20 cellular contexts compared by ENCODE assay signal in the genomic region with DNA sequence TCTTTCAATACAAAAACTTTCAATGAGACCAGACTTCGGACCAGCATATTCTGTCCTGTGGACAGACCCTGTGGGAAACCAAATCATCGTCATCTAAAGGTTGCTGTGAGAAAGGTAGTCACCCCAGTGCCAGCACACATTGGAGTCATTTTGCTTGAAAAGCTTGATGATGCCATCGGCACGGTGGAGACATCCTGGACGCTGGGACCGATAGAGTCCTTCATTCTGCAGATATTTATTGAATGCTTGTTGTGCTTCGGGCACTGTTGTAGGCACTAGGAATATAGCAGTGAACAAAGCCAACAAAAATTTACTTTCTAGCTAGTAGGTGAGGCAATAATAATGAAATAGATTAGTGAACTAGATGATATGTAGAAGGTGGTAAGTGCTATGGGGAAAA. TPM values are rescaled to one million over a fixed set of nuclear protein-coding genes. Genes with fewer than 3 reads are reported as not detected.
A peak's percentile ranks its signal among the peaks of the same experiment; 100 is the strongest.
DNase-seq lines count a peak whose midpoint lies in the region; TF ChIP-seq lines count a peak whose summit lies in the region.
"Had no signal": no experiment of that assay in that cellular context is flagged by ENCODE, and none has a peak within 500 bp of the region (broad histone marks: within the 10 kb centered on the region; RNA-seq: fewer than 3 reads in every experiment).

No MANE protein-coding gene starts in this region.

- no peak overlapping the region for H3K4me3 Mint-ChIP-seq in endothelial cell (ENCODE audit: unreplicated experiment)
- H3K4me3 Mint-ChIP-seq in endodermal cell, result no peak overlapping the region
- H3K4me3 Mint-ChIP-seq: B cell; CD4-positive, alpha-beta T cell; CD8-positive, alpha-beta T cell had no signal

- H2BK120ac ChIP-seq in trophoblast cell (ENCODE audit: insufficient read depth, low read length, poor library complexity), result no peak overlapping the region

- no peak overlapping the region for H3K9ac ChIP-seq in Karpas-422 (ENCODE audit: low read length)
- no peak overlapping the region for H3K9ac ChIP-seq in trophoblast cell (ENCODE audit: low read length)
- H3K9ac ChIP-seq in MM.1S (ENCODE audit: low read length), result no peak overlapping the region
- no peak overlapping the region for H3K9ac ChIP-seq in endodermal cell (ENCODE audit: extremely low read depth, low read length, poor library complexity, severe bottlenecking)
- H3K9ac ChIP-seq: BLaER1 treated with 17β-estradiol and CSF1 and Interleukin-3, amounts not matched to agents 10 nM and 100 nM had no signal

- H3K9me3 Mint-ChIP-seq in endothelial cell (ENCODE audit: unreplicated experiment), result no peaks in the 10 kb centered on the region
- H3K9me3 Mint-ChIP-seq in endodermal cell, result no peaks in the 10 kb centered on the region
- H3K9me3 Mint-ChIP-seq: CD4-positive, alpha-beta T cell; CD8-positive, alpha-beta T cell had no signal

- no peak overlapping the region for H2BK5ac ChIP-seq in trophoblast cell (ENCODE audit: low read depth, low read length, poor library complexity)

- no peak overlapping the region for H3K18ac ChIP-seq in trophoblast cell (ENCODE audit: low read length)

- H4K20me1 ChIP-seq in Karpas-422 (ENCODE audit: insufficient read depth, low read depth, low read length) (no peaks in the 10 kb centered on the region), MM.1S (ENCODE audit: insufficient read depth, low read length) (no peaks in the 10 kb centered on the region)

- TF ChIP-seq CTCF in esophagus muscularis mucosa (IDR thresholded peaks at IDR 0.05), result no peak
- no peak for TF ChIP-seq CTCF in MM.1S (IDR thresholded peaks at IDR 0.05; ENCODE audit: low read length)
- no peak for TF ChIP-seq CTCF in endothelial cell (IDR thresholded peaks at IDR 0.05; ENCODE audit: unreplicated experiment)
- TF ChIP-seq CTCF in endodermal cell (conservative IDR thresholded peaks at IDR 0.05), result no peak

- no peak overlapping the region for H2AK5ac ChIP-seq in trophoblast cell (ENCODE audit: low read length)

- H3K79me2 ChIP-seq in Karpas-422 (ENCODE audit: low read length) (no peaks in the 10 kb centered on the region), trophoblast cell (ENCODE audit: control insufficient read depth, insufficient read depth, low read length, poor library complexity) (no peaks in the 10 kb centered on the region), MM.1S (ENCODE audit: low read length) (no peaks in the 10 kb centered on the region)

- H3K36me3 ChIP-seq in Karpas-422 (ENCODE audit: insufficient read depth, low read length), result no peaks in the 10 kb centered on the region
- peaks cover 0 to 6% (median 0%) of the 10 kb centered on the region in 4 donors for H3K36me3 ChIP-seq in esophagus muscularis mucosa
- peaks cover 0 to 3% of the 10 kb centered on the region in 2 experiments for H3K36me3 ChIP-seq in trophoblast cell (ENCODE audit: control insufficient read depth in 1 of 2, insufficient read depth in 2 of 2, low read length in 2 of 2)
- no peaks in the 10 kb centered on the region for H3K36me3 ChIP-seq in MM.1S (replicated peaks; ENCODE audit: insufficient read depth, low read length)
- peaks cover 12% of the 10 kb centered on the region for H3K36me3 ChIP-seq in endodermal cell (ENCODE audit: control insufficient read depth, insufficient read depth, low read length)

- H3K27ac Mint-ChIP-seq in endothelial cell (ENCODE audit: unreplicated experiment) (no peak overlapping the region), endodermal cell (no peak overlapping the region)
- H3K27ac Mint-ChIP-seq: B cell; CD4-positive, alpha-beta T cell; CD8-positive, alpha-beta T cell had no signal

- H4K8ac ChIP-seq in trophoblast cell (ENCODE audit: low read depth, low read length), result no peak overlapping the region

- H4K91ac ChIP-seq in trophoblast cell (ENCODE audit: low read depth, low read length), result no peak overlapping the region

- no peaks in the 10 kb centered on the region for H3K9me3 ChIP-seq in Karpas-422 (ENCODE audit: low read length)
- no peaks in the 10 kb centered on the region for H3K9me3 ChIP-seq in esophagus muscularis mucosa
- H3K9me3 ChIP-seq in trophoblast cell (ENCODE audit: insufficient read depth, low read depth, low read length), result no peaks in the 10 kb centered on the region
- no peaks in the 10 kb centered on the region for H3K9me3 ChIP-seq in MM.1S (replicated peaks; ENCODE audit: insufficient read depth, low read length)
- no peaks in the 10 kb centered on the region for H3K9me3 ChIP-seq in endodermal cell (ENCODE audit: control insufficient read depth, low read length)
- H3K9me3 ChIP-seq: A549; BLaER1 treated with 17β-estradiol and CSF1 and Interleukin-3, amounts not matched to agents 10 nM and 100 nM; Caco-2 had no signal

- no peak for TF ChIP-seq EP300 in esophagus muscularis mucosa (IDR thresholded peaks at IDR 0.05)

- intact Hi-C loops in esophagus muscularis mucosa (cut with DNase I), result no loop called here

- no peaks in the 10 kb centered on the region for H3K79me1 ChIP-seq in trophoblast cell (ENCODE audit: low read length)

- H3K27me3 ChIP-seq in Karpas-422 (ENCODE audit: low read length), result 0 out of 2 replicates have a peak, but pooled peaks cover 3% of the 10 kb centered on the region
- no peaks in the 10 kb centered on the region for H3K27me3 ChIP-seq in esophagus muscularis mucosa
- no peaks in the 10 kb centered on the region for H3K27me3 ChIP-seq in trophoblast cell (ENCODE audit: insufficient read depth, low read length)
- H3K27me3 ChIP-seq in MM.1S (replicated peaks; ENCODE audit: insufficient read depth, low read length), result no peaks in the 10 kb centered on the region
- no peaks in the 10 kb centered on the region for H3K27me3 ChIP-seq in endodermal cell (ENCODE audit: control insufficient read depth, insufficient read depth, low read length, poor library complexity, severe bottlenecking)
- H3K27me3 ChIP-seq: BLaER1 treated with 17β-estradiol and CSF1 and Interleukin-3, amounts not matched to agents 10 nM and 100 nM had no signal

- H3K4me3 ChIP-seq in Karpas-422 (ENCODE audit: low read length) (no peak overlapping the region), esophagus muscularis mucosa (no peak overlapping the region), trophoblast cell (ENCODE audit: low read depth, low read length) (no peak overlapping the region), MM.1S (ENCODE audit: low read length) (no peak overlapping the region), endodermal cell (ENCODE audit: low read length) (no peak overlapping the region)
- H3K4me3 ChIP-seq: A549; BLaER1 treated with 17β-estradiol and CSF1 and Interleukin-3, amounts not matched to agents 10 nM and 100 nM had no signal

- H2AFZ ChIP-seq in Karpas-422 (ENCODE audit: low read length) (no peak overlapping the region), trophoblast cell (ENCODE audit: insufficient read depth, low read length, poor library complexity) (no peak overlapping the region), MM.1S (ENCODE audit: low read length) (no peak overlapping the region)

- H3K4me1 Mint-ChIP-seq in endothelial cell (ENCODE audit: unreplicated experiment) (no peaks in the 10 kb centered on the region), endodermal cell (no peaks in the 10 kb centered on the region)

- H3K4me2 ChIP-seq in Karpas-422 (ENCODE audit: low read depth, low read length, poor library complexity, severe bottlenecking) (no peak overlapping the region), trophoblast cell (ENCODE audit: low read length) (no peak overlapping the region), MM.1S (ENCODE audit: low read depth, low read length) (no peak overlapping the region)
- H3K4me2 ChIP-seq: A549; BLaER1 treated with 17β-estradiol and CSF1 and Interleukin-3, amounts not matched to agents 10 nM and 100 nM had no signal

- H3K27ac ChIP-seq in Karpas-422 (ENCODE audit: low read length), result no peak overlapping the region
- H3K27ac ChIP-seq in cingulate gyrus (ENCODE audit: low read depth, low read length), result peak overlapping the region; percentile 56
- H3K27ac ChIP-seq in esophagus muscularis mucosa (replicated peaks in 1 of 4), result no peak overlapping the region
- no peak overlapping the region for H3K27ac ChIP-seq in trophoblast cell (ENCODE audit: low read depth, low read length)
- H3K27ac ChIP-seq in MM.1S (ENCODE audit: low read length), result no peak overlapping the region
- H3K27ac ChIP-seq in endodermal cell (ENCODE audit: low read depth, low read length), result no peak overlapping the region
- H3K27ac ChIP-seq: 22Rv1; A549; BLaER1 treated with 17β-estradiol and CSF1 and Interleukin-3, amounts not matched to agents 10 nM and 100 nM; C4-2B had no signal

- no peaks in the 10 kb centered on the region for H3F3A ChIP-seq in MM.1S (ENCODE audit: insufficient read depth, low read length)

- H3K9me2 ChIP-seq in Karpas-422 (replicated peaks; ENCODE audit: insufficient read depth, low read length), result no peaks in the 10 kb centered on the region
- H3K9me2 ChIP-seq in MM.1S (replicated peaks; ENCODE audit: insufficient read depth, low read length), result no peaks in the 10 kb centered on the region

- H3K27me3 Mint-ChIP-seq in endothelial cell (ENCODE audit: unreplicated experiment), result peaks cover 6% of the 10 kb centered on the region
- no peaks in the 10 kb centered on the region for H3K27me3 Mint-ChIP-seq in endodermal cell (ENCODE audit: insufficient read depth)
- H3K27me3 Mint-ChIP-seq: B cell; CD4-positive, alpha-beta T cell had no signal

- H2BK12ac ChIP-seq in trophoblast cell (ENCODE audit: low read length), result no peak overlapping the region

- no peak overlapping the region for H4K12ac ChIP-seq in trophoblast cell (ENCODE audit: low read depth, low read length)

- DNase-seq in Karpas-422 (peak; percentile 11), esophagus muscularis mucosa (ENCODE audit: extremely low spot score) (peak; percentile 21), trophoblast cell (peak; percentile 72 to 81), MM.1S (no peak), endothelial cell (ENCODE audit: low spot score) (no peak), endodermal cell (no peak), NCI-H69 (lab: John Stamatoyannopoulos, UW) (no peak)
- DNase-seq: AML-193; Caco-2; Calu3; CD4-positive, alpha-beta T cell; CD8-positive, alpha-beta T cell; DMS79 treated with DMSO at 0.1 percent for 48 hours; GF-D8 had no signal

- H3K36me3 Mint-ChIP-seq in endothelial cell (ENCODE audit: low read depth, unreplicated experiment) (no peaks in the 10 kb centered on the region), endodermal cell (ENCODE audit: low read depth) (peaks cover 5% of the 10 kb centered on the region)

- H3K4ac ChIP-seq in trophoblast cell (ENCODE audit: low read depth, low read length), result no peak overlapping the region

- TF ChIP-seq POLR2A in esophagus muscularis mucosa (IDR thresholded peaks at IDR 0.05; ENCODE audit: low read depth), result no peak

- no peak overlapping the region for H3K23ac ChIP-seq in trophoblast cell (ENCODE audit: low read length)

- no peak overlapping the region for H3K14ac ChIP-seq in trophoblast cell (ENCODE audit: low read length)

- WGBS in esophagus muscularis mucosa, result 100% methylated on average over 7 of the region's 7 CpGs
- WGBS in trophoblast cell (ENCODE audit: extremely low coverage, insufficient coverage, insufficient read length), result no CpG with 5 or more reads among the region's 7 CpGs
- 94 to 95% methylated on average over 6 to 7 of the region's 7 CpGs for WGBS in endodermal cell (ENCODE audit: insufficient coverage in 1 of 2, insufficient read length in 1 of 2), 2 experiments

- H3K4me1 ChIP-seq in Karpas-422 (ENCODE audit: low read length) (no peaks in the 10 kb centered on the region), esophagus muscularis mucosa (peaks cover 10 to 12% (median 11%) of the 10 kb centered on the region in 4 donors), trophoblast cell (ENCODE audit: control insufficient read depth in 1 of 2, insufficient read depth in 2 of 2, low read length in 2 of 2) (peaks cover 0 to 2% of the 10 kb centered on the region in 2 experiments), MM.1S (ENCODE audit: low read length) (no peaks in the 10 kb centered on the region), endodermal cell (ENCODE audit: control insufficient read depth, insufficient read depth, low read length) (no peaks in the 10 kb centered on the region)
- H3K4me1 ChIP-seq: A549 had no signal

RNA-seq across cellular contexts. Expression of a gene that starts 34.9 kb away (rescaled TPM):
- 1.7 and 2.9 TPM in 2 replicates for total RNA-seq in Karpas-422 (2014; rRNA removed; shearing (Covaris generic); ENCODE audit: low replicate concordance)
- total RNA-seq in esophagus muscularis mucosa, result 10 to 100 TPM; 34.1 to 93.3 (median 57.4) TPM
- polyA plus RNA-seq in trophoblast cell (2013), result 13.2 and 13.6 TPM in 2 replicates
- 22.3 TPM for total RNA-seq in endothelial cell (ENCODE audit: unreplicated experiment)
- total RNA-seq in endodermal cell, result 10 to 100 TPM; 19.7 to 20.5 TPM
- 13.9 TPM for polyA plus RNA-seq in endodermal cell (2013, experiment 1 of 2)
- polyA plus RNA-seq in endodermal cell (2013, experiment 2 of 2), result 14.0 TPM

Comparison
In these comparisons a context has a peak if more than half of its experiments do, and no peak if none do; other contexts are left out.
1. DNase-seq: peak in Karpas-422 (single experiment), esophagus muscularis mucosa (single experiment) and trophoblast cell (2 of 2); none in MM.1S (single experiment), endothelial cell (single experiment), endodermal cell (single experiment) and NCI-H69 (single experiment).